12 cellular contexts compared by ENCODE assay signal in the genomic region with DNA sequence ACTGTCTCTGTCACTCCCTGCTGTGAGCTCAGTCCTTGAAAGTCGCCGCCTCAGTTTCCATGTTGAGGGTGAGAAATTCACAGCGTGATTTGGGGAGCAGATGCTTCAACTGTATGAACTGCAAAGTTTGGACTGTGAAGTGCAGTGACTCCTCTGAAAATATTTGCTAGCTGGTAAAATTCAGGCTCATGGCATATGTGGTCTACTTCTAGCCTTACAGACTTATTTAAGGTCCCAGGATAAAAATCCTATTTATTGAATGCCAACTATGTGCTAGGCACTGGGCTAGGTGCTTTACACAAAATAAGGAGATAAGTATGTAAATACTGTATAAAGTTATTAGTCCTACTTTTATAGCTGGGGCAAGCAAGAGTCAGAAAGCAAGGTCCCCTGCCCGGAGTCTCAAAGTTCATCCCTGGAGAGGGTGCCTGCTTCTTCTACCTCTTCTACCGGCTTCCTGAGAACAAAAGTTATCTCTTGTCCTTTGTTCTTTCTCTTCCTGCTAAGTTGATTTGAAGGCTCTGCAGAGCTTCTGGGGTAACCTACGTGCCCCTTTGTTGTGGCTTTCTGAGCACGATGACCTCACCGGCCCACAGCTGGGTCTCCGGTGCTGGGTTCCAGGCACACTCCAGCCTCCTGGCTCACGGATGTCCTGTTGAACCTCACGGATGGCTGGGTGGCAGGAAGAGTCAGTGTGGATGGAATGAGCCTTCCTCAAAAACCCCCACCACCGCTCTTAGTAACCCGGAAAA.
DNase-seq lines count a peak whose midpoint lies in the region; ATAC-seq, FAIRE-seq and TF ChIP-seq lines count a peak whose summit lies in the region.
"Had no signal": no experiment of that assay in that cellular context is flagged by ENCODE, and none has a peak within 500 bp of the region (broad histone marks: within the 10 kb centered on the region; RNA-seq: fewer than 3 reads in every experiment).

No MANE protein-coding gene starts in this region.

- TF ChIP-seq CTCF in CD8-positive, alpha-beta T cell (IDR thresholded peaks at IDR 0.05): no peak
- TF ChIP-seq CTCF in nephron (IDR thresholded peaks at IDR 0.05; ENCODE audit: unreplicated experiment in 3 of 3) (no peak), pancreas (IDR thresholded peaks at IDR 0.05) (no peak)

- H3F3A ChIP-seq in GM23248 (ENCODE audit: insufficient read depth): peaks cover 28% of the 10 kb centered on the region

- H3K9ac ChIP-seq in SK-N-MC (ENCODE audit: insufficient read length): no peak overlapping the region
- no peak overlapping the region for H3K9ac ChIP-seq in GM23248

- no peak overlapping the region for H3K4me2 ChIP-seq in GM23248 (ENCODE audit: unreplicated experiment)

- in situ Hi-C loops in GM23248 (cut with MboI): no loop called here

- H4K20me1 ChIP-seq in GM23248 (ENCODE audit: insufficient read depth): no peaks in the 10 kb centered on the region

- no peaks in the 10 kb centered on the region for H3K27me3 Mint-ChIP-seq in CD8-positive, alpha-beta T cell (ENCODE audit: low read depth)
- H3K27me3 Mint-ChIP-seq in nephron (ENCODE audit: low read depth): peaks cover 3% of the 10 kb centered on the region
- H3K27me3 Mint-ChIP-seq: activated B cell treated with CpG ODN at 0.5 μM for 24 hours, memory B cell had no signal

- no peak for FAIRE-seq in pancreas (lab: Jason Lieb, UNC)

- H3K4me1 ChIP-seq in CD8-positive, alpha-beta T cell (ENCODE audit: insufficient read depth, low read length): peaks cover 36% of the 10 kb centered on the region
- peaks cover 33% of the 10 kb centered on the region for H3K4me1 ChIP-seq in GM23248 (ENCODE audit: insufficient read depth)
- no peaks in the 10 kb centered on the region for H3K4me1 ChIP-seq in pancreas

- no peaks in the 10 kb centered on the region for H3K9me3 Mint-ChIP-seq in CD8-positive, alpha-beta T cell
- H3K9me3 Mint-ChIP-seq in nephron: no peaks in the 10 kb centered on the region
- H3K9me3 Mint-ChIP-seq: activated B cell treated with CpG ODN at 0.5 μM for 24 hours, memory B cell had no signal

- intact Hi-C loops in CD8-positive, alpha-beta T cell (cut with DNase I, micrococcal nuclease): no loop called here
- intact Hi-C loops in pancreas (cut with DNase I): no loop called here

- peak overlapping the region; percentile 70 for H3K4me3 Mint-ChIP-seq in CD8-positive, alpha-beta T cell
- no peak overlapping the region for H3K4me3 Mint-ChIP-seq in nephron
- H3K4me3 Mint-ChIP-seq: activated B cell treated with CpG ODN at 0.5 μM for 24 hours, memory B cell had no signal

- H3K9me2 ChIP-seq in GM23248 (ENCODE audit: insufficient read depth): no peaks in the 10 kb centered on the region

- 82 to 83% methylated on average over 13 of the region's 13 CpGs for WGBS in GM23248 (ENCODE audit: low coverage in 1 of 2, low lambda C conversion rate in 2 of 2, missing lambda C conversion rate in 2 of 2), 2 experiments
- 87 to 92% methylated on average over 13 of the region's 13 CpGs for WGBS in pancreas, 2 donors

- H3K27me3 ChIP-seq in CD8-positive, alpha-beta T cell (ENCODE audit: insufficient read depth, low read length): no peaks in the 10 kb centered on the region
- H3K27me3 ChIP-seq in GM23248 (replicated peaks; ENCODE audit: insufficient read depth): no peaks in the 10 kb centered on the region
- H3K27me3 ChIP-seq in pancreas: no peaks in the 10 kb centered on the region

- peaks cover 13% of the 10 kb centered on the region for H3K36me3 Mint-ChIP-seq in CD8-positive, alpha-beta T cell
- H3K36me3 Mint-ChIP-seq in nephron (ENCODE audit: low read depth): peaks cover 7% of the 10 kb centered on the region

- H3K27ac Mint-ChIP-seq in CD8-positive, alpha-beta T cell: peak overlapping the region; percentile 45
- H3K27ac Mint-ChIP-seq in nephron: peak overlapping the region; percentile 26 to 62 (median 45)
- H3K27ac Mint-ChIP-seq: activated B cell treated with CpG ODN at 0.5 μM for 24 hours, memory B cell had no signal

- DNase-seq in CD8-positive, alpha-beta T cell: peak in 5 of 7 experiments; percentile 10 to 54 (median 41)
- DNase-seq in SK-N-MC (ENCODE audit: low read depth, low spot score) (no peak), HEK293T (ENCODE audit: extremely low spot score) (no peak), GM23248 (no peak), pancreas (no peak), SIG-M5 treated with dmso at 0.1 percent for 504 hours (lab: John Stamatoyannopoulos, UW; ENCODE audit: unreplicated experiment) (no peak)
- DNase-seq in activated naive CD4-positive, alpha-beta T cell treated with anti-CD3 and anti-CD28 coated beads, Interleukin-2, amount 50 U/mL, for 16 hours: peak; percentile 28
- DNase-seq: activated B cell treated with CpG ODN at 0.5 μM for 24 hours, NCI-H1417 treated with DMSO at 0.1 percent for 48 hours had no signal

- H3K4me3 ChIP-seq in CD8-positive, alpha-beta T cell (ENCODE audit: low read depth, low read length): peak overlapping the region; percentile 25
- H3K4me3 ChIP-seq in SK-N-MC (peak overlapping the region; percentile 2; the same call in 1 of the 2 replicates), GM23248 (no peak overlapping the region), pancreas (no peak overlapping the region)
- H3K4me3 ChIP-seq: thoracic aorta had no signal

- H3K9me3 ChIP-seq in CD8-positive, alpha-beta T cell (ENCODE audit: low read length): no peaks in the 10 kb centered on the region
- H3K9me3 ChIP-seq in SK-N-MC (ENCODE audit: low read depth, low read length): no peaks in the 10 kb centered on the region
- no peaks in the 10 kb centered on the region for H3K9me3 ChIP-seq in GM23248 (ENCODE audit: low read depth)
- no peaks in the 10 kb centered on the region for H3K9me3 ChIP-seq in pancreas
- H3K9me3 ChIP-seq: thoracic aorta had no signal

- no peaks in the 10 kb centered on the region for H3K36me3 ChIP-seq in CD8-positive, alpha-beta T cell (ENCODE audit: insufficient read depth, low read length)
- no peaks in the 10 kb centered on the region for H3K36me3 ChIP-seq in SK-N-MC (ENCODE audit: insufficient read depth, low read length)
- H3K36me3 ChIP-seq in GM23248 (ENCODE audit: low read depth): no peaks in the 10 kb centered on the region
- H3K36me3 ChIP-seq in pancreas: no peaks in the 10 kb centered on the region
- H3K36me3 ChIP-seq: thoracic aorta had no signal

- POLR2A ChIA-PET in CD8-positive, alpha-beta T cell (lab: Charles Lee): interaction anchor here (2.2 kb wide), 1 partner anchor 116 kb away, joined by 9 read pairs; a partner anchor contains a TSS
- POLR2A ChIA-PET in HEK293T (lab: Yijun Ruan, JAX): no interaction called here

- peak; percentile 71 for ATAC-seq in CD8-positive, alpha-beta T cell
- ATAC-seq in pancreas: no peak

- CTCF ChIA-PET in CD8-positive, alpha-beta T cell (lab: Charles Lee): interaction anchor here (1.2 to 1.3 kb wide), 3 partner anchors 11 to 176 kb away, joined by 3 to 4 read pairs (median 4); no protein-coding TSS in a partner anchor
- CTCF ChIA-PET in HEK293T (lab: Yijun Ruan, JAX): no interaction called here

- H2AFZ ChIP-seq in GM23248: no peak overlapping the region

- no peaks in the 10 kb centered on the region for H3K79me2 ChIP-seq in GM23248 (ENCODE audit: insufficient read depth)

- H3K27ac ChIP-seq in CD8-positive, alpha-beta T cell (ENCODE audit: low read depth, low read length): peak overlapping the region; percentile 24
- H3K27ac ChIP-seq in SK-N-MC (no peak overlapping the region), GM23248 (no peak overlapping the region), pancreas (no peak overlapping the region)

- H3K4me1 Mint-ChIP-seq in CD8-positive, alpha-beta T cell (ENCODE audit: low read depth): peaks cover 42% of the 10 kb centered on the region
- peaks cover 45% of the 10 kb centered on the region for H3K4me1 Mint-ChIP-seq in nephron
- H3K4me1 Mint-ChIP-seq: memory B cell had no signal

TF ChIP-seq in HEK293T, 16 proteins besides CTCF, POLR2A, EP300 and RAD21:
- TF ChIP-seq ARNT (IDR thresholded peaks at IDR 0.05) (no peak), ZNF384 (IDR thresholded peaks at IDR 0.05) (no peak), FOXM1 (IDR thresholded peaks at IDR 0.05; ENCODE audit: borderline replicate concordance) (no peak), ELF4 (IDR thresholded peaks at IDR 0.05) (no peak), HDGF (IDR thresholded peaks at IDR 0.05; ENCODE audit: borderline replicate concordance) (no peak), BHLHE40 (IDR thresholded peaks at IDR 0.05; ENCODE audit: borderline replicate concordance) (no peak), L3MBTL2 (conservative IDR thresholded peaks at IDR 0.05) (no peak), FOXK2 (IDR thresholded peaks at IDR 0.05) (no peak), SP1 (IDR thresholded peaks at IDR 0.05) (no peak), FOXA1 (IDR thresholded peaks at IDR 0.05) (no peak), TARDBP (IDR thresholded peaks at IDR 0.05) (no peak), CTBP1 (IDR thresholded peaks at IDR 0.05; ENCODE audit: borderline replicate concordance) (no peak), NFRKB (IDR thresholded peaks at IDR 0.05) (no peak), SUZ12 (IDR thresholded peaks at IDR 0.05) (no peak), LEF1 (IDR thresholded peaks at IDR 0.05; ENCODE audit: borderline replicate concordance) (no peak)
- TF ChIP-seq, protein P1, sequence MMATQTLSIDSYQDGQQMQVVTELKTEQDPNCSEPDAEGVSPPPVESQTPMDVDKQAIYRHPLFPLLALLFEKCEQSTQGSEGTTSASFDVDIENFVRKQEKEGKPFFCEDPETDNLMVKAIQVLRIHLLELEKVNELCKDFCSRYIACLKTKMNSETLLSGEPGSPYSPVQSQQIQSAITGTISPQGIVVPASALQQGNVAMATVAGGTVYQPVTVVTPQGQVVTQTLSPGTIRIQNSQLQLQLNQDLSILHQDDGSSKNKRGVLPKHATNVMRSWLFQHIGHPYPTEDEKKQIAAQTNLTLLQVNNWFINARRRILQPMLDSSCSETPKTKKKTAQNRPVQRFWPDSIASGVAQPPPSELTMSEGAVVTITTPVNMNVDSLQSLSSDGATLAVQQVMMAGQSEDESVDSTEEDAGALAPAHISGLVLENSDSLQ (IDR thresholded peaks at IDR 0.05): no peak

Comparison
In these comparisons a context has a peak if more than half of its experiments do, and no peak if none do; other contexts are left out.
1. DNase-seq: peak in CD8-positive, alpha-beta T cell (5 of 7) and activated naive CD4-positive, alpha-beta T cell treated with anti-CD3 and anti-CD28 coated beads, Interleukin-2, amount 50 U/mL, for 16 hours (single experiment); none in SK-N-MC (single experiment), HEK293T (single experiment), GM23248 (single experiment), pancreas (0 of 6) and SIG-M5 treated with dmso at 0.1 percent for 504 hours (single experiment).
2. H3K4me3 ChIP-seq: peak in CD8-positive, alpha-beta T cell (single experiment) and SK-N-MC (single experiment); none in GM23248 (single experiment) and pancreas (0 of 4).